Comparison of ENCODE assay signal across 8 cellular contexts in genomic region chr2:73070651-73071451, GRCh38. TPM values are rescaled to one million over a fixed set of nuclear protein-coding genes. Genes with fewer than 3 reads are reported as not detected.
DNase-seq lines count a peak whose midpoint lies in the region; ATAC-seq and TF ChIP-seq lines count a peak whose summit lies in the region.

No MANE protein-coding gene starts in this region.

- no peak for TF ChIP-seq CTCF in GM10266 (IDR thresholded peaks at IDR 0.05; ENCODE audit: control insufficient read depth, insufficient read depth, low read depth, missing control alignments)
- TF ChIP-seq CTCF in osteocyte (IDR thresholded peaks at IDR 0.05), result no peak
- no peak for TF ChIP-seq CTCF in thoracic aorta (IDR thresholded peaks at IDR 0.05)

- H3K4me1 ChIP-seq in thoracic aorta (ENCODE audit: control insufficient read depth in 1 of 2, low read depth in 2 of 2), result peaks cover 16 to 28% of the 10 kb centered on the region in 2 donors

- no peaks in the 10 kb centered on the region for H3K27me3 ChIP-seq in thoracic aorta (replicated peaks; ENCODE audit: insufficient read depth)

- peak overlapping the region; percentile 94 for H3K4me3 Mint-ChIP-seq in activated naive CD8-positive, alpha-beta T cell
- H3K4me3 Mint-ChIP-seq in osteocyte (ENCODE audit: unreplicated experiment), result peak overlapping the region; percentile 90

- H3K9me3 Mint-ChIP-seq in activated naive CD8-positive, alpha-beta T cell (ENCODE audit: low read depth), result no peaks in the 10 kb centered on the region
- no peaks in the 10 kb centered on the region for H3K9me3 Mint-ChIP-seq in osteocyte (ENCODE audit: unreplicated experiment)

- peak overlapping the region; percentile 78 for H3K4me3 ChIP-seq in thoracic aorta

- H3K9me3 ChIP-seq in thoracic aorta, result no peaks in the 10 kb centered on the region

- H3K27me3 Mint-ChIP-seq in activated naive CD8-positive, alpha-beta T cell, result no peaks in the 10 kb centered on the region
- H3K27me3 Mint-ChIP-seq in osteocyte (ENCODE audit: unreplicated experiment), result no peaks in the 10 kb centered on the region

- H3K36me3 ChIP-seq in thoracic aorta, result no peaks in the 10 kb centered on the region

- peaks cover 30% of the 10 kb centered on the region for H3K4me1 Mint-ChIP-seq in activated naive CD8-positive, alpha-beta T cell (ENCODE audit: low read depth)
- H3K4me1 Mint-ChIP-seq in osteocyte (ENCODE audit: unreplicated experiment), result peaks cover 34% of the 10 kb centered on the region

- H3K36me3 Mint-ChIP-seq in activated naive CD8-positive, alpha-beta T cell, result peaks cover under 1% of the 10 kb centered on the region
- H3K36me3 Mint-ChIP-seq in osteocyte (ENCODE audit: unreplicated experiment), result no peaks in the 10 kb centered on the region

- peak; percentile 93 for ATAC-seq in HG02623 (IDR thresholded peaks at IDR 0.05; ENCODE audit: unreplicated experiment)
- peak; percentile 97 for ATAC-seq in Right ventricle myocardium inferior
- peak; percentile 94 for ATAC-seq in thoracic aorta (ENCODE audit: insufficient number of reproducible peaks, low FRiP score, low read depth)

- intact Hi-C loops in Right ventricle myocardium inferior (cut with DNase I), result loop anchor here (1.0 to 5.0 kb wide), 2 partner anchors 89 to 179 kb away; no protein-coding TSS in a partner anchor

- peak overlapping the region; percentile 95 for H3K27ac Mint-ChIP-seq in activated naive CD8-positive, alpha-beta T cell
- H3K27ac Mint-ChIP-seq in osteocyte (ENCODE audit: unreplicated experiment), result peak overlapping the region; percentile 91

- DNase-seq in GM10266 (ENCODE audit: extremely low spot score) (peak; percentile 99), NCI-H1092 (lab: John Stamatoyannopoulos, UW) (peak; percentile 88), SKM-1 (lab: John Stamatoyannopoulos, UW; ENCODE audit: unreplicated experiment) (peak; percentile 73), Right ventricle myocardium inferior (ENCODE audit: missing footprints) (peak; percentile 100), osteocyte (ENCODE audit: extremely low spot score, unreplicated experiment) (peak; percentile 99), thoracic aorta (ENCODE audit: low spot score) (peak; percentile 93)

- H3K27ac ChIP-seq in thoracic aorta, result peak overlapping the region; percentile 87 to 92

RNA-seq across cellular contexts. Expression of gene SFXN5, which starts 0.7 kb away (rescaled TPM):
- total RNA-seq in Right ventricle myocardium inferior (9.6 TPM), osteocyte (9.8 and 12.7 TPM in 2 replicates), thoracic aorta (10 to 100 TPM; 16.6 to 18.1 TPM)

RNA-seq across cellular contexts. Expression of gene RAB11FIP5, which starts 41.9 kb away (rescaled TPM):
- total RNA-seq in Right ventricle myocardium inferior (19.0 TPM), osteocyte (30.8 and 35.5 TPM in 2 replicates), thoracic aorta (10 to 100 TPM; 62.4 to 78.8 TPM)

Comparison
In these comparisons a context has a peak if more than half of its experiments do, and no peak if none do; other contexts are left out.
1. Peak in every context shown above with its lines: DNase-seq, ATAC-seq, H3K4me3 ChIP-seq and H3K27ac ChIP-seq.